In the genomic region with DNA sequence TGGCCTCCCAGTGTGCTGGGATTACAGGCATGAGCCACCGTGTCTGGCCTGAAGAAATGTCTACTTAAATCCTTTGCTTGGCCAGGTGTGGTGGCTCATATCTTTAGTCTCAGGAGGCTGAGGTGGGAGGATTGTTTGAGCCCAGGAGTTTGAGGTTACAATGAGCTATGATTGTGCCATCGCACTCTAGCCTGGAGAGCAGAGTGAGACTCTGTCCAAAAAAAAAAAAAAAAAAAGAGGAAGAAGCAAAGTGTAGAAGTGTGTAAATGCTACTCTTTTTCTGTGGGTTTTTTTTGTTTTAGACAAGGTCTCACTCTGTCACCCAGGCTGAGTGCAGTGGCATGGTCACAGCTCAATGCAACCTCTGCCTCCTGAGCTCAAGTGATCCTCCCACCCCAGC, we compare ENCODE assay signal across 16 cellular contexts. TPM values are rescaled to one million over a fixed set of nuclear protein-coding genes. Genes with fewer than 3 reads are reported as not detected.
DNase-seq lines count a peak whose midpoint lies in the region; ATAC-seq and TF ChIP-seq lines count a peak whose summit lies in the region.
"Had no signal": no experiment of that assay in that cellular context is flagged by ENCODE, and none has a peak within 500 bp of the region (broad histone marks: within the 10 kb centered on the region; RNA-seq: fewer than 3 reads in every experiment).

No MANE protein-coding gene starts in this region.

- H3K27me3 Mint-ChIP-seq in naive thymus-derived CD4-positive, alpha-beta T cell: no peaks in the 10 kb centered on the region
- H3K27me3 Mint-ChIP-seq: brain; naive thymus-derived CD8-positive, alpha-beta T cell had no signal

- no peak overlapping the region for H3K27ac Mint-ChIP-seq in naive thymus-derived CD4-positive, alpha-beta T cell
- H3K27ac Mint-ChIP-seq: activated naive CD4-positive, alpha-beta T cell treated with anti-CD3 and anti-CD28 coated beads for 36 hours had no signal

- no peak overlapping the region for H3K4me3 Mint-ChIP-seq in naive thymus-derived CD4-positive, alpha-beta T cell
- H3K4me3 Mint-ChIP-seq: activated naive CD4-positive, alpha-beta T cell treated with anti-CD3 and anti-CD28 coated beads for 36 hours; naive thymus-derived CD8-positive, alpha-beta T cell had no signal

- CTCF ChIA-PET in naive thymus-derived CD4-positive, alpha-beta T cell (lab: Charles Lee): interaction anchor here (0.7 to 1.4 kb wide), 2 partner anchors 83 to 557 kb away, joined by 3 to 6 read pairs; no protein-coding TSS in a partner anchor

- H3K4me1 Mint-ChIP-seq in naive thymus-derived CD4-positive, alpha-beta T cell: peaks cover 9 to 29% (median 17%) of the 10 kb centered on the region in 7 donors

- TF ChIP-seq CTCF in 22Rv1 (IDR thresholded peaks at IDR 0.05): no peak
- no peak for TF ChIP-seq CTCF in colonic mucosa (IDR thresholded peaks at IDR 0.05)

- peak; percentile 70 for ATAC-seq in naive thymus-derived CD4-positive, alpha-beta T cell
- no peak for ATAC-seq in GM21576 (IDR thresholded peaks at IDR 0.05; ENCODE audit: unreplicated experiment)
- ATAC-seq: naive thymus-derived CD8-positive, alpha-beta T cell had no signal

- no peaks in the 10 kb centered on the region for H3K9me3 ChIP-seq in colonic mucosa
- H3K9me3 ChIP-seq in naive thymus-derived CD4-positive, alpha-beta T cell (ENCODE audit: control insufficient read depth in 2 of 3, low read length in 3 of 3): no peaks in the 10 kb centered on the region

- H3K9ac ChIP-seq in colonic mucosa (ENCODE audit: low read depth in 2 of 2, low read length in 2 of 2): no peak overlapping the region

- no peaks in the 10 kb centered on the region for H3K36me3 ChIP-seq in colonic mucosa
- peaks cover 0 to 7% (median 0%) of the 10 kb centered on the region in 3 experiments for H3K36me3 ChIP-seq in naive thymus-derived CD4-positive, alpha-beta T cell (ENCODE audit: control insufficient read depth in 2 of 3, insufficient read depth in 3 of 3, low read length in 3 of 3)

- H3K4me1 ChIP-seq in colonic mucosa: peaks cover 6% of the 10 kb centered on the region
- peaks cover 5% of the 10 kb centered on the region in 2 donors for H3K4me1 ChIP-seq in naive thymus-derived CD4-positive, alpha-beta T cell (ENCODE audit: control insufficient read depth in 2 of 2, insufficient read depth in 2 of 2, low read length in 2 of 2)

- intact Hi-C loops in colonic mucosa (cut with DNase I): no loop called here
- intact Hi-C loops in naive thymus-derived CD4-positive, alpha-beta T cell (cut with micrococcal nuclease): no loop called here

- H3K27ac ChIP-seq in 22Rv1 (0 out of 2 replicates have a peak overlapping the region, but pooled peaks have one; percentile 4), colonic mucosa (peak overlapping the region; percentile 53)
- H3K27ac ChIP-seq in naive thymus-derived CD4-positive, alpha-beta T cell (ENCODE audit: low read depth, low read length): no peak overlapping the region

- no peaks in the 10 kb centered on the region for H3K9me3 Mint-ChIP-seq in naive thymus-derived CD4-positive, alpha-beta T cell
- H3K9me3 Mint-ChIP-seq: activated naive CD4-positive, alpha-beta T cell treated with anti-CD3 and anti-CD28 coated beads for 36 hours; brain had no signal

- POLR2A ChIA-PET in naive thymus-derived CD4-positive, alpha-beta T cell (lab: Charles Lee): interaction anchor here (1.2 to 1.3 kb wide), 2 partner anchors 15 to 83 kb away, joined by 3 to 4 read pairs; no protein-coding TSS in a partner anchor

- no peak overlapping the region for H3K4me3 ChIP-seq in colonic mucosa
- no peak overlapping the region for H3K4me3 ChIP-seq in naive thymus-derived CD4-positive, alpha-beta T cell (ENCODE audit: low read length)

- H3K27me3 ChIP-seq in colonic mucosa: no peaks in the 10 kb centered on the region
- H3K27me3 ChIP-seq in naive thymus-derived CD4-positive, alpha-beta T cell (ENCODE audit: control insufficient read depth in 2 of 2, insufficient read depth in 2 of 2, low read length in 2 of 2): no peaks in the 10 kb centered on the region

- peaks cover 0 to 24% (median 4%) of the 10 kb centered on the region in 5 donors for H3K36me3 Mint-ChIP-seq in naive thymus-derived CD4-positive, alpha-beta T cell

- DNase-seq in MV-4-11 (lab: John Stamatoyannopoulos, UW) (peak; percentile 91), colonic mucosa (no peak), HuH-7.5 (ENCODE audit: low spot score) (no peak), NCI-H1092 treated with DMSO at 0.1 percent for 48 hours (lab: John Stamatoyannopoulos, UW) (no peak)
- no peak for DNase-seq in naive thymus-derived CD4-positive, alpha-beta T cell
- DNase-seq in activated CD4-positive, alpha-beta T cell treated with anti-CD3 and anti-CD28 coated beads, Interleukin-2, amount 50 U/mL, for 48 hours: no peak
- DNase-seq: ACHN; activated naive CD4-positive, alpha-beta T cell treated with anti-CD3 and anti-CD28 coated beads for 36 hours; effector memory CD4-positive, alpha-beta T cell; islet precursor cell; naive thymus-derived CD8-positive, alpha-beta T cell; NCI-H1436; T1000 had no signal

RNA-seq across cellular contexts. Expression of gene ATG16L2, which starts 6.4 kb away (rescaled TPM):
- total RNA-seq in colonic mucosa: 10 to 100 TPM; 43.5 to 51.3 TPM
- total RNA-seq in naive thymus-derived CD4-positive, alpha-beta T cell: 100 to 1,000 TPM in 4 of 5 experiments, 10 to 100 TPM in 1; 99.5 to 199 (median 166) TPM
- 10 to 100 TPM; 12.8 to 19.9 TPM for polyA plus RNA-seq in naive thymus-derived CD4-positive, alpha-beta T cell

RNA-seq across cellular contexts. Expression of gene STARD10, which starts 13.9 kb away (rescaled TPM):
- total RNA-seq in colonic mucosa: 100 to 1,000 TPM; 519 to 905 TPM
- total RNA-seq in naive thymus-derived CD4-positive, alpha-beta T cell: 10 to 100 TPM; 10.9 to 26.1 (median 16.4) TPM
- polyA plus RNA-seq in naive thymus-derived CD4-positive, alpha-beta T cell: 10 to 100 TPM; 18.4 to 20.0 TPM

RNA-seq across cellular contexts. Expression of gene ARAP1, which starts 55.6 kb away (rescaled TPM):
- total RNA-seq in colonic mucosa: 10 to 100 TPM; 70.4 to 89.8 TPM
- 100 to 1,000 TPM; 119 to 317 (median 156) TPM for total RNA-seq in naive thymus-derived CD4-positive, alpha-beta T cell
- polyA plus RNA-seq in naive thymus-derived CD4-positive, alpha-beta T cell: 10 to 100 TPM; 30.4 to 55.3 TPM

Comparison
In these comparisons a context has a peak if more than half of its experiments do, and no peak if none do; other contexts are left out.
1. RNA of gene STARD10, which starts 13.9 kb away (total RNA-seq): 519 to 905 TPM in colonic mucosa; 10.9 to 26.1 TPM in naive thymus-derived CD4-positive, alpha-beta T cell; every median in the first group is over 10 times any median in the second.